ENCODE assay signal across 29 cellular contexts in genomic region chr2:204220896-204221295, GRCh38.
"Had no signal": no experiment of that assay in that cellular context is flagged by ENCODE, and none has a peak within 500 bp of the region (broad histone marks: within the 10 kb centered on the region; RNA-seq: fewer than 3 reads in every experiment).

No MANE protein-coding gene starts in this region.

- H3K27ac Mint-ChIP-seq: activated CD8-positive, alpha-beta T cell treated with anti-CD3 and anti-CD28 coated beads for 36 hours; activated naive CD8-positive, alpha-beta T cell; activated T-helper 17 cell treated with anti-CD3 and anti-CD28 coated beads, Interleukin-2, amount 50 U/mL, for 72 hours; effector memory CD8-positive, alpha-beta T cell had no signal

- H3K27ac ChIP-seq: brain microvascular endothelial cell, esophagus muscularis mucosa, foreskin keratinocyte, gastrocnemius medialis, heart left ventricle had no signal

- H3K4me1 ChIP-seq: esophagus muscularis mucosa, foreskin keratinocyte, gastrocnemius medialis, heart left ventricle had no signal

- DNase-seq: activated CD4-positive, alpha-beta T cell treated with anti-CD3 and anti-CD28 coated beads for 4 hours; activated CD4-positive, alpha-beta T cell treated with anti-CD3 and anti-CD28 coated beads, Interleukin-2, amount 50 U/mL, for 1 hour; activated CD4-positive, alpha-beta T cell treated with anti-CD3 and anti-CD28 coated beads, Interleukin-2, amount 50 U/mL, for 48 hours; activated CD4-positive, CD25-positive, alpha-beta regulatory T cell; activated CD4-positive, CD25-positive, alpha-beta regulatory T cell treated with anti-CD3 and anti-CD28 coated beads, Interleukin-2, amount 50 U/mL, for 72 hours; activated CD8-positive, alpha-beta memory T cell treated with anti-CD3 and anti-CD28 coated beads for 24 hours; activated CD8-positive, alpha-beta T cell treated with anti-CD3 and anti-CD28 coated beads for 36 hours; activated effector memory CD4-positive, alpha-beta T cell treated with Interleukin-2 at 50 U/mL for 16 hours; activated gamma-delta T cell treated with Interleukin-2 at 50 U/mL for 16 hours; activated naive CD4-positive, alpha-beta T cell treated with anti-CD3 and anti-CD28 coated beads, Interleukin-2, amount 50 U/mL, for 16 hours; activated naive CD4-positive, alpha-beta T cell treated with Interleukin-2 at 50 U/mL for 16 hours; activated T-cell treated with anti-CD3 and anti-CD28 coated beads, Interleukin-2, amount 50 U/mL, for 4 hours; amniotic stem cell; anterior cingulate cortex; brain microvascular endothelial cell; caudate nucleus; cortex of kidney; dermis blood vessel endothelial cell; effector CD4-positive, alpha-beta T cell; effector memory CD8-positive, alpha-beta T cell; erythroblast; foreskin keratinocyte; gastrocnemius medialis; glutamatergic neuron; heart left ventricle; T-helper 2 cell had no signal

- H3K27me3 ChIP-seq: brain microvascular endothelial cell had no signal

- H3K4me3 ChIP-seq: esophagus muscularis mucosa, gastrocnemius medialis, heart left ventricle had no signal

- H3K4me1 Mint-ChIP-seq: activated T-helper 17 cell treated with anti-CD3 and anti-CD28 coated beads, Interleukin-2, amount 50 U/mL, for 72 hours had no signal

- ATAC-seq: activated CD8-positive, alpha-beta T cell treated with anti-CD3 and anti-CD28 coated beads for 36 hours; activated T-cell treated with anti-CD3 and anti-CD28 coated beads, Interleukin-2, amount 50 U/mL, for 4 hours; activated T-helper 17 cell treated with anti-CD3 and anti-CD28 coated beads, Interleukin-2, amount 50 U/mL, for 72 hours; effector memory CD8-positive, alpha-beta T cell; foreskin keratinocyte; gastrocnemius medialis; heart left ventricle had no signal

- H3K9me3 Mint-ChIP-seq: activated CD8-positive, alpha-beta T cell treated with anti-CD3 and anti-CD28 coated beads for 36 hours; activated T-helper 17 cell treated with anti-CD3 and anti-CD28 coated beads, Interleukin-2, amount 50 U/mL, for 72 hours; effector memory CD8-positive, alpha-beta T cell had no signal

- H3K9me3 ChIP-seq: esophagus muscularis mucosa, gastrocnemius medialis had no signal

- H3K4me3 Mint-ChIP-seq: activated CD8-positive, alpha-beta T cell treated with anti-CD3 and anti-CD28 coated beads for 36 hours; activated naive CD8-positive, alpha-beta T cell; activated T-cell treated with anti-CD3 and anti-CD28 coated beads, Interleukin-2, amount 50 U/mL, for 4 hours; activated T-helper 17 cell treated with anti-CD3 and anti-CD28 coated beads, Interleukin-2, amount 50 U/mL, for 72 hours; effector memory CD8-positive, alpha-beta T cell had no signal

- H3K36me3 ChIP-seq: brain microvascular endothelial cell, esophagus muscularis mucosa, gastrocnemius medialis, heart left ventricle had no signal
